In the genomic region with DNA sequence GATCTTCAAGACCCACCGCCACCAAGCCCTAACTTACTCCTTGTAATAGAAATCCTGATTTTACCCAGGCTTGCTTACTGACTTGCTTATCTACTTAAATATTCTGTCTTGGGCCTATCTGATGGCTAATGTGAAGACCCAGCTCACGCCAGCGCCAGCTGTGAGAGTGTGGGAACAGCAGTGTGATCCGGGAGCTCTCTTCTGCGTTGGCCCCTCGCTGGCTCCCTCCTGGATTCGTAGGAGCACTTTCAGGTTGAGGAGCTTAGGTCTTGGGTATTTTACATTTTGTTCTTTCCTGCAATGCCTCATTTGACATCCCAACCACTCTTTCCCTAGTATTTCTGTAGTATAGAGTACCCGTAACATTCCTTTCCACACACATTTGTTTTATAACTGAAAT, we compare ENCODE assay signal across 28 cellular contexts.
"Had no signal": no experiment of that assay in that cellular context is flagged by ENCODE, and none has a peak within 500 bp of the region (broad histone marks: within the 10 kb centered on the region; RNA-seq: fewer than 3 reads in every experiment).

No MANE protein-coding gene starts in this region.

- H3K27me3 Mint-ChIP-seq: activated B cell treated with CpG ODN at 0.5 μM for 24 hours; activated CD4-positive, alpha-beta T cell treated with anti-CD3 and anti-CD28 coated beads, Interleukin-2, amount 10 ng/mL, durations not matched to agents 24 days and 14 days; activated CD8-positive, alpha-beta memory T cell treated with anti-CD3 and anti-CD28 coated beads, Interleukin-2, amount 10 ng/mL, durations not matched to agents 7 days and 5 days; activated naive CD8-positive, alpha-beta T cell treated with anti-CD3 and anti-CD28 coated beads, Interleukin-2, amount 50 U/mL, for 24 hours; activated T-cell treated with anti-CD3 and anti-CD28 coated beads, Interleukin-2, amount 50 U/mL, for 24 hours; IgD-negative memory B cell; T-helper 17 cell had no signal

- H3K9me3 Mint-ChIP-seq: activated B cell treated with CpG ODN at 0.5 μM for 24 hours; activated CD4-positive, alpha-beta T cell treated with anti-CD3 and anti-CD28 coated beads, Interleukin-2, amount 10 ng/mL, durations not matched to agents 24 days and 14 days; activated naive CD4-positive, alpha-beta T cell treated with anti-CD3 and anti-CD28 coated beads, Interleukin-2, amount 50 U/mL, for 72 hours; activated naive CD8-positive, alpha-beta T cell treated with anti-CD3 and anti-CD28 coated beads, Interleukin-2, amount 50 U/mL, for 24 hours; activated T-cell treated with anti-CD3 and anti-CD28 coated beads, Interleukin-2, amount 50 U/mL, for 24 hours; activated T-helper 1 cell treated with anti-CD3 and anti-CD28 coated beads, Interleukin-12 subunit alpha, Interleukin-12 subunit beta, Interleukin-2, Interleukin-4 antibody, amounts not matched to agents 30 ng/mL and 10 ng/mL and 1 ng/mL, durations not matched to agents 14 hours and 24 hours and 36 hours; IgD-negative memory B cell had no signal

- H3K4me3 Mint-ChIP-seq: activated B cell treated with CpG ODN at 0.5 μM for 24 hours; activated CD4-positive, alpha-beta T cell treated with anti-CD3 and anti-CD28 coated beads, Interleukin-2, amount 10 ng/mL, durations not matched to agents 24 days and 14 days; activated CD8-positive, alpha-beta memory T cell treated with anti-CD3 and anti-CD28 coated beads, Interleukin-2, amount 10 ng/mL, durations not matched to agents 7 days and 5 days; activated naive CD8-positive, alpha-beta T cell treated with anti-CD3 and anti-CD28 coated beads, Interleukin-2, amount 50 U/mL, for 24 hours; activated T-cell treated with anti-CD3 and anti-CD28 coated beads, Interleukin-2, amount 50 U/mL, for 24 hours; activated T-helper 1 cell treated with anti-CD3 and anti-CD28 coated beads, Interleukin-12 subunit alpha, Interleukin-12 subunit beta, Interleukin-2, Interleukin-4 antibody, amounts not matched to agents 30 ng/mL and 10 ng/mL and 1 ng/mL, durations not matched to agents 14 hours and 24 hours and 36 hours; IgD-negative memory B cell; T-helper 17 cell had no signal

- DNase-seq: activated B cell treated with CpG ODN at 0.5 μM for 24 hours; activated CD4-positive, alpha-beta T cell treated with anti-CD3 and anti-CD28 coated beads for 1 hour; activated CD4-positive, alpha-beta T cell treated with anti-CD3 and anti-CD28 coated beads, Interleukin-2, amount 10 ng/mL, durations not matched to agents 24 days and 14 days; activated CD4-positive, alpha-beta T cell treated with anti-CD3 and anti-CD28 coated beads, Interleukin-2, amount 50 U/mL, for 48 hours; activated CD8-positive, alpha-beta memory T cell treated with anti-CD3 and anti-CD28 coated beads, Interleukin-2, amount 10 ng/mL, durations not matched to agents 7 days and 5 days; activated effector memory CD4-positive, alpha-beta T cell treated with Interleukin-2 at 50 U/mL for 16 hours; activated naive CD4-positive, alpha-beta T cell treated with Interleukin-2 at 50 U/mL for 16 hours; activated naive CD8-positive, alpha-beta T cell treated with anti-CD3 and anti-CD28 coated beads, Interleukin-2, amount 50 U/mL, for 24 hours; activated T-cell treated with anti-CD3 and anti-CD28 coated beads, Interleukin-2, amount 50 U/mL, for 24 hours; amygdala; brain microvascular endothelial cell; KG1; NCI-H1092; NCI-H1417; NCI-H1930; NCI-H2171; NCI-H2227 treated with DMSO at 0.1 percent for 48 hours; NCI-H446 treated with DMSO at 0.1 percent for 48 hours; NCI-H526; NCI-H82; OCI-M1; Peyer's patch; SHP77 treated with DMSO at 0.1 percent for 48 hours; T-helper 17 cell; T-helper 9 cell had no signal

- H3K36me3 Mint-ChIP-seq: IgD-negative memory B cell had no signal

- H3K4me1 Mint-ChIP-seq: activated naive CD8-positive, alpha-beta T cell treated with anti-CD3 and anti-CD28 coated beads, Interleukin-2, amount 50 U/mL, for 24 hours; IgD-negative memory B cell; T-helper 17 cell had no signal

- H3K27ac Mint-ChIP-seq: activated B cell treated with CpG ODN at 0.5 μM for 24 hours; activated CD4-positive, alpha-beta T cell treated with anti-CD3 and anti-CD28 coated beads, Interleukin-2, amount 10 ng/mL, durations not matched to agents 24 days and 14 days; activated CD8-positive, alpha-beta memory T cell treated with anti-CD3 and anti-CD28 coated beads, Interleukin-2, amount 10 ng/mL, durations not matched to agents 7 days and 5 days; activated naive CD4-positive, alpha-beta T cell treated with anti-CD3 and anti-CD28 coated beads, Interleukin-2, amount 50 U/mL, for 72 hours; activated naive CD8-positive, alpha-beta T cell treated with anti-CD3 and anti-CD28 coated beads, Interleukin-2, amount 50 U/mL, for 24 hours; activated T-cell treated with anti-CD3 and anti-CD28 coated beads, Interleukin-2, amount 50 U/mL, for 24 hours; activated T-helper 1 cell treated with anti-CD3 and anti-CD28 coated beads, Interleukin-12 subunit alpha, Interleukin-12 subunit beta, Interleukin-2, Interleukin-4 antibody, amounts not matched to agents 30 ng/mL and 10 ng/mL and 1 ng/mL, durations not matched to agents 14 hours and 24 hours and 36 hours; IgD-negative memory B cell; T-helper 17 cell had no signal

- ATAC-seq: activated CD8-positive, alpha-beta memory T cell treated with anti-CD3 and anti-CD28 coated beads, Interleukin-2, amount 10 ng/mL, durations not matched to agents 7 days and 5 days; activated naive CD4-positive, alpha-beta T cell treated with anti-CD3 and anti-CD28 coated beads, Interleukin-2, amount 50 U/mL, for 72 hours; activated naive CD8-positive, alpha-beta T cell treated with anti-CD3 and anti-CD28 coated beads, Interleukin-2, amount 50 U/mL, for 24 hours; T-helper 17 cell had no signal
